14 cellular contexts compared by ENCODE assay signal in genomic region chr22:24108073-24108472, GRCh38.
A peak's percentile ranks its signal among the peaks of the same experiment; 100 is the strongest.
DNase-seq lines count a peak whose midpoint lies in the region; ATAC-seq and TF ChIP-seq lines count a peak whose summit lies in the region.
"Had no signal": no experiment of that assay in that cellular context is flagged by ENCODE, and none has a peak within 500 bp of the region (broad histone marks: within the 10 kb centered on the region; RNA-seq: fewer than 3 reads in every experiment).

No MANE protein-coding gene starts in this region.

- H3K27ac ChIP-seq in right cardiac atrium (ENCODE audit: low read length): peak overlapping the region; percentile 40
- H3K27ac ChIP-seq in suprapubic skin: peak overlapping the region; percentile 67
- peak overlapping the region in 2 of 4 donors; percentile 3 to 62 for H3K27ac ChIP-seq in upper lobe of left lung
- H3K27ac ChIP-seq: epithelial cell of prostate had no signal

- H3K4me1 Mint-ChIP-seq in activated T-cell treated with anti-CD3 and anti-CD28 coated beads, Interleukin-2, amount 50 U/mL, for 24 hours (ENCODE audit: low read depth): peaks cover 33% of the 10 kb centered on the region
- H3K4me1 Mint-ChIP-seq in WTC11: no peaks in the 10 kb centered on the region

- WGBS in right cardiac atrium: 75% methylated on average over 3 of the region's 3 CpGs
- WGBS in suprapubic skin: 100% methylated on average over 1 of the region's 3 CpGs
- 80 to 95% methylated on average over 1 to 3 of the region's 3 CpGs for WGBS in upper lobe of left lung, 2 donors

- no peak overlapping the region for H3K4me3 Mint-ChIP-seq in activated T-cell treated with anti-CD3 and anti-CD28 coated beads, Interleukin-2, amount 50 U/mL, for 24 hours
- no peak overlapping the region for H3K4me3 Mint-ChIP-seq in WTC11
- H3K4me3 Mint-ChIP-seq: memory B cell had no signal

- TF ChIP-seq EP300 in suprapubic skin (IDR thresholded peaks at IDR 0.05) (no peak), upper lobe of left lung (IDR thresholded peaks at IDR 0.05) (no peak)

- TF ChIP-seq CTCF in WTC11 (IDR thresholded peaks at IDR 0.05) (no peak), suprapubic skin (IDR thresholded peaks at IDR 0.05) (no peak), upper lobe of left lung (IDR thresholded peaks at IDR 0.05) (no peak)

- intact Hi-C loops in right cardiac atrium (cut with DNase I): loop anchor here in 3 of 4 donors (5.0 to 10.0 kb wide), 3 partner anchors 47 to 69 kb away; no protein-coding TSS in a partner anchor

- H3K4me3 ChIP-seq in right cardiac atrium (ENCODE audit: low read length) (no peak overlapping the region), suprapubic skin (no peak overlapping the region), upper lobe of left lung (no peak overlapping the region)
- H3K4me3 ChIP-seq: thyroid gland had no signal

- peak; percentile 91 for ATAC-seq in WTC11
- ATAC-seq in right cardiac atrium: peak in 1 of 2 donors; percentile 2
- ATAC-seq in upper lobe of left lung (ENCODE audit: low FRiP score in 2 of 2): no peak

- H3K27ac Mint-ChIP-seq in activated T-cell treated with anti-CD3 and anti-CD28 coated beads, Interleukin-2, amount 50 U/mL, for 24 hours: peak overlapping the region; percentile 23
- no peak overlapping the region; the same call in 1 of the 2 replicates for H3K27ac Mint-ChIP-seq in WTC11
- H3K27ac Mint-ChIP-seq: memory B cell had no signal

- DNase-seq in activated T-cell treated with anti-CD3 and anti-CD28 coated beads, Interleukin-2, amount 50 U/mL, for 24 hours: no peak
- DNase-seq in activated T-cell treated with anti-CD3 and anti-CD28 coated beads, Interleukin-2, amount 50 U/mL, for 48 hours: no peak
- DNase-seq in WTC11 (ENCODE audit: low spot score) (peak; percentile 37), right cardiac atrium (no peak), suprapubic skin (ENCODE audit: low spot score in 2 of 2) (no peak), upper lobe of left lung (no peak), dedifferentiated amniotic fluid mesenchymal stem cell (ENCODE audit: extremely low spot score) (no peak), EL (no peak)
- DNase-seq: activated naive CD4-positive, alpha-beta T cell treated with Interleukin-2 at 50 U/mL for 16 hours; NCI-H146; NCI-H69 had no signal

- H3K27me3 ChIP-seq in right cardiac atrium (ENCODE audit: control insufficient read depth, insufficient read depth): no peaks in the 10 kb centered on the region
- H3K27me3 ChIP-seq in suprapubic skin: no peaks in the 10 kb centered on the region
- no peaks in the 10 kb centered on the region for H3K27me3 ChIP-seq in upper lobe of left lung
- H3K27me3 ChIP-seq: thyroid gland had no signal

- CTCF ChIA-PET in WTC11 (lab: Charles Lee): interaction anchor here (0.6 to 5.8 kb wide), 18 partner anchors 8 to 134 kb away, joined by 3 to 54 read pairs (median 4); partner anchors contain the start of gene SUSD2

- H3K4me1 ChIP-seq in right cardiac atrium (ENCODE audit: control insufficient read depth, insufficient read depth, low read length) (peaks cover 22% of the 10 kb centered on the region), suprapubic skin (peaks cover 41% of the 10 kb centered on the region), upper lobe of left lung (peaks cover 0 to 12% (median 0%) of the 10 kb centered on the region in 4 donors)

- POLR2A ChIA-PET in WTC11 (lab: Charles Lee): no interaction called here

- no peaks in the 10 kb centered on the region for H3K27me3 Mint-ChIP-seq in activated T-cell treated with anti-CD3 and anti-CD28 coated beads, Interleukin-2, amount 50 U/mL, for 24 hours
- no peaks in the 10 kb centered on the region for H3K27me3 Mint-ChIP-seq in WTC11 (ENCODE audit: low read depth)
- H3K27me3 Mint-ChIP-seq: memory B cell had no signal

- peaks cover 18% of the 10 kb centered on the region for H3K36me3 ChIP-seq in suprapubic skin
- peaks cover 5 to 23% (median 13%) of the 10 kb centered on the region in 4 donors for H3K36me3 ChIP-seq in upper lobe of left lung

- H3K9me3 ChIP-seq in right cardiac atrium (ENCODE audit: control insufficient read depth, low read length) (no peaks in the 10 kb centered on the region), suprapubic skin (no peaks in the 10 kb centered on the region), upper lobe of left lung (no peaks in the 10 kb centered on the region)
- H3K9me3 ChIP-seq: thyroid gland had no signal

- no peaks in the 10 kb centered on the region for H3K9me3 Mint-ChIP-seq in activated T-cell treated with anti-CD3 and anti-CD28 coated beads, Interleukin-2, amount 50 U/mL, for 24 hours
- H3K9me3 Mint-ChIP-seq in WTC11: peaks cover 20% of the 10 kb centered on the region

- peaks cover 86% of the 10 kb centered on the region for H3K36me3 Mint-ChIP-seq in activated T-cell treated with anti-CD3 and anti-CD28 coated beads, Interleukin-2, amount 50 U/mL, for 24 hours (ENCODE audit: low read depth)
- peaks cover 31% of the 10 kb centered on the region for H3K36me3 Mint-ChIP-seq in WTC11

- TF ChIP-seq POLR2A in suprapubic skin (IDR thresholded peaks at IDR 0.05): no peak
- TF ChIP-seq POLR2A in upper lobe of left lung (IDR thresholded peaks at IDR 0.05): no peak

TF ChIP-seq in WTC11, 78 proteins besides CTCF, POLR2A, EP300 and RAD21:
- no peak for TF ChIP-seq ZNF532 (CRISPR knock-in tag; IDR thresholded peaks at IDR 0.05; ENCODE audit: borderline replicate concordance)
- no peak for TF ChIP-seq JAZF1 (CRISPR knock-in tag; IDR thresholded peaks at IDR 0.05)
- TF ChIP-seq ZNF317 (CRISPR knock-in tag; IDR thresholded peaks at IDR 0.05; ENCODE audit: borderline replicate concordance, low read depth): 0 out of 2 replicates have a peak, but pooled peaks have one; percentile 21
